In genomic region chr6:30295844-30296243, GRCh38 we compare ENCODE assay signal across 17 cellular contexts. TPM values are rescaled to one million over a fixed set of nuclear protein-coding genes. Genes with fewer than 3 reads are reported as not detected.
DNase-seq lines count a peak whose midpoint lies in the region; ATAC-seq, FAIRE-seq and TF ChIP-seq lines count a peak whose summit lies in the region.
"Had no signal": no experiment of that assay in that cellular context is flagged by ENCODE, and none has a peak within 500 bp of the region (broad histone marks: within the 10 kb centered on the region; RNA-seq: fewer than 3 reads in every experiment).

No MANE protein-coding gene starts in this region.

- intact Hi-C loops in natural killer cell (cut with micrococcal nuclease) (no loop called here), IMR-90 (cut with micrococcal nuclease) (no loop called here), K562 (cut with micrococcal nuclease) (no loop called here)

- H3K14ac ChIP-seq in IMR-90 (replicated peaks; ENCODE audit: low read depth, low read length), result no peak overlapping the region

- H3K9me3 Mint-ChIP-seq in natural killer cell (peaks cover 0 to 2% of the 10 kb centered on the region in 2 donors), mesothelial cell of epicardium (peaks cover 28% of the 10 kb centered on the region)
- no peaks in the 10 kb centered on the region for H3K9me3 Mint-ChIP-seq in natural killer cell treated with Interleukin-12 subunit alpha and Interleukin-12 subunit beta and Interleukin-15 and Interleukin-18, amount 100 ng/mL, for 72 hours
- peaks cover 1 to 4% of the 10 kb centered on the region in 2 donors for H3K9me3 Mint-ChIP-seq in stimulated activated naive B cell treated with anti-CD40 and anti-IgM and Interleukin-4, amounts not matched to agents 10 μg/mL and 1 μg/mL and 100 μg/mL, for 72 hours

- no peak for ATAC-seq in natural killer cell
- no peak for ATAC-seq in natural killer cell treated with Interleukin-12 subunit alpha and Interleukin-12 subunit beta and Interleukin-15 and Interleukin-18, amount 100 ng/mL, for 72 hours
- no peak for ATAC-seq in IMR-90 (ENCODE audit: low read depth)
- ATAC-seq in K562, result no peak
- no peak for ATAC-seq in stimulated activated naive B cell treated with anti-CD40 and anti-IgM and Interleukin-4, amounts not matched to agents 10 μg/mL and 1 μg/mL and 100 μg/mL, for 72 hours (replicated peaks)

- no peak overlapping the region for H4K91ac ChIP-seq in IMR-90 (ENCODE audit: insufficient read depth, low read depth, low read length)

- CTCF ChIA-PET in IMR-90 (lab: Yijun Ruan, JAX) (interaction anchor here (0.6 to 1.1 kb wide), 3 partner anchors 29 to 77 kb away, joined by 3 to 5 read pairs (median 4); no protein-coding TSS in a partner anchor), K562 (lab: Yijun Ruan, JAX; ENCODE audit: low intra/inter-chr PET ratio) (no interaction called here)

- H3K27me3 ChIP-seq in IMR-90 (ENCODE audit: control insufficient read depth, insufficient read depth, low read length) (no peaks in the 10 kb centered on the region), K562 (ENCODE audit: control insufficient read depth in 2 of 2, insufficient read depth in 2 of 2, low read length in 2 of 2) (no peaks in the 10 kb centered on the region)

- H2AFZ ChIP-seq in IMR-90 (replicated peaks; ENCODE audit: low read length, poor library complexity) (no peak overlapping the region), K562 (ENCODE audit: low read depth, low read length) (no peak overlapping the region)

- H3K4me3 ChIP-seq in IMR-90 (ENCODE audit: insufficient read depth, low read depth, low read length) (no peak overlapping the region), K562 (no peak overlapping the region)

- H3K56ac ChIP-seq in IMR-90 (ENCODE audit: extremely low read depth, insufficient read depth, low read length), result no peak overlapping the region

- H3K36me3 Mint-ChIP-seq in natural killer cell, result no peaks in the 10 kb centered on the region
- H3K36me3 Mint-ChIP-seq in natural killer cell treated with Interleukin-12 subunit alpha and Interleukin-12 subunit beta and Interleukin-15 and Interleukin-18, amount 100 ng/mL, for 72 hours, result peaks cover 15% of the 10 kb centered on the region
- H3K36me3 Mint-ChIP-seq in stimulated activated naive B cell treated with anti-CD40 and anti-IgM and Interleukin-4, amounts not matched to agents 10 μg/mL and 1 μg/mL and 100 μg/mL, for 72 hours, result peaks cover 28 to 47% of the 10 kb centered on the region in 2 donors
- H3K36me3 Mint-ChIP-seq in mesothelial cell of epicardium, result peaks cover 70% of the 10 kb centered on the region

- H2AK9ac ChIP-seq in IMR-90 (replicated peaks; ENCODE audit: low read depth, low read length, poor library complexity), result no peak overlapping the region

- H3K36me3 ChIP-seq in IMR-90 (ENCODE audit: control insufficient read depth, insufficient read depth, low read length) (peaks cover 28% of the 10 kb centered on the region), K562 (ENCODE audit: control insufficient read depth, insufficient read depth, low read length) (peaks cover 50% of the 10 kb centered on the region)

- H3K9me1 ChIP-seq in IMR-90 (ENCODE audit: insufficient read depth, low read length), result peaks cover 8% of the 10 kb centered on the region; the same call in 1 of the 2 replicates
- H3K9me1 ChIP-seq in K562 (ENCODE audit: control insufficient read depth, insufficient read depth, low read length), result no peaks in the 10 kb centered on the region

- no peaks in the 10 kb centered on the region for H3K79me2 ChIP-seq in K562 (ENCODE audit: control insufficient read depth, insufficient read depth, low read length)

- TF ChIP-seq POLR2A in IMR-90 (IDR thresholded peaks at IDR 0.05; ENCODE audit: low read depth, low read length) (no peak), K562 (conservative IDR thresholded peaks at IDR 0.05) (no peak)

- in situ Hi-C loops in IMR-90 (cut with MboI; ENCODE audit: low sequenced_read_pairs) (no loop called here), K562 (cut with MboI) (no loop called here)

- H3K4me3 Mint-ChIP-seq in natural killer cell, result no peak overlapping the region
- no peak overlapping the region for H3K4me3 Mint-ChIP-seq in natural killer cell treated with Interleukin-12 subunit alpha and Interleukin-12 subunit beta and Interleukin-15 and Interleukin-18, amount 100 ng/mL, for 72 hours
- no peak overlapping the region for H3K4me3 Mint-ChIP-seq in stimulated activated naive B cell treated with anti-CD40 and anti-IgM and Interleukin-4, amounts not matched to agents 10 μg/mL and 1 μg/mL and 100 μg/mL, for 72 hours
- H3K4me3 Mint-ChIP-seq in mesothelial cell of epicardium, result no peak overlapping the region
- H3K4me3 Mint-ChIP-seq: CD14-positive monocyte; CD4-positive, alpha-beta memory T cell had no signal

- H4K5ac ChIP-seq in IMR-90 (ENCODE audit: low read depth, low read length), result no peak overlapping the region

- H2AK5ac ChIP-seq in IMR-90 (ENCODE audit: low read depth, low read length), result no peak overlapping the region

- dilution Hi-C loops in IMR-90 (cut with HindIII; ENCODE audit: low sequenced_read_pairs, unreplicated experiment), result no loop called here

- FAIRE-seq in K562 (lab: Jason Lieb, UNC), result no peak
- FAIRE-seq: A204.1, HTR-8/SVneo had no signal

- TF ChIP-seq CTCF in natural killer cell (IDR thresholded peaks at IDR 0.05) (no peak), IMR-90 (conservative IDR thresholded peaks at IDR 0.05; ENCODE audit: low read depth, low read length) (no peak), K562 (IDR thresholded peaks at IDR 0.05 in 2 of 3, conservative IDR thresholded peaks at IDR 0.05 in 1 of 3; ENCODE audit: insufficient read depth in 2 of 3, low read depth in 1 of 3, low read length in 3 of 3) (no peak), mesothelial cell of epicardium (IDR thresholded peaks at IDR 0.05; ENCODE audit: unreplicated experiment) (no peak)

- H4K8ac ChIP-seq in IMR-90 (ENCODE audit: low read depth in 2 of 2, low read length in 2 of 2), result no peak overlapping the region

- H3K18ac ChIP-seq in IMR-90 (ENCODE audit: low read depth, low read length), result no peak overlapping the region

- TF ChIP-seq RAD21 in IMR-90 (IDR thresholded peaks at IDR 0.05; ENCODE audit: low read length) (no peak), K562 (CRISPR knock-in tag; conservative IDR thresholded peaks at IDR 0.05 in 1 of 2, IDR thresholded peaks at IDR 0.05 in 1 of 2) (no peak)

- no peak overlapping the region for H2BK120ac ChIP-seq in IMR-90 (ENCODE audit: low read depth, low read length)

- H3K9me3 ChIP-seq in IMR-90 (ENCODE audit: control insufficient read depth, insufficient read depth, low read length) (no peaks in the 10 kb centered on the region), K562 (replicated peaks; ENCODE audit: control insufficient read depth, insufficient read depth, low read depth, low read length) (peaks cover 20% of the 10 kb centered on the region)

- H3K27me3 Mint-ChIP-seq in natural killer cell (ENCODE audit: low read depth in 2 of 2), result no peaks in the 10 kb centered on the region
- no peaks in the 10 kb centered on the region for H3K27me3 Mint-ChIP-seq in natural killer cell treated with Interleukin-12 subunit alpha and Interleukin-12 subunit beta and Interleukin-15 and Interleukin-18, amount 100 ng/mL, for 72 hours
- no peaks in the 10 kb centered on the region for H3K27me3 Mint-ChIP-seq in stimulated activated naive B cell treated with anti-CD40 and anti-IgM and Interleukin-4, amounts not matched to agents 10 μg/mL and 1 μg/mL and 100 μg/mL, for 72 hours
- no peaks in the 10 kb centered on the region for H3K27me3 Mint-ChIP-seq in mesothelial cell of epicardium (ENCODE audit: low read depth)
- H3K27me3 Mint-ChIP-seq: CD4-positive, alpha-beta memory T cell had no signal

- no peak overlapping the region for H2BK15ac ChIP-seq in IMR-90 (ENCODE audit: low read depth, low read length)

- H3K4me1 ChIP-seq in IMR-90 (ENCODE audit: control insufficient read depth, insufficient read depth, low read length) (no peaks in the 10 kb centered on the region), K562 (replicated peaks in 1 of 2; ENCODE audit: control insufficient read depth in 2 of 2, insufficient read depth in 2 of 2, low read length in 2 of 2) (no peaks in the 10 kb centered on the region)

- H3K9ac ChIP-seq in IMR-90 (ENCODE audit: low read depth, low read length) (no peak overlapping the region), K562 (ENCODE audit: insufficient read depth in 1 of 2, low read depth in 2 of 2, low read length in 2 of 2) (no peak overlapping the region)

- H3K4me1 Mint-ChIP-seq in natural killer cell, result peaks cover 21 to 22% of the 10 kb centered on the region in 2 donors
- H3K4me1 Mint-ChIP-seq in natural killer cell treated with Interleukin-12 subunit alpha and Interleukin-12 subunit beta and Interleukin-15 and Interleukin-18, amount 100 ng/mL, for 72 hours (ENCODE audit: low read depth in 2 of 2), result peaks cover 7 to 9% of the 10 kb centered on the region in 2 donors
- H3K4me1 Mint-ChIP-seq in stimulated activated naive B cell treated with anti-CD40 and anti-IgM and Interleukin-4, amounts not matched to agents 10 μg/mL and 1 μg/mL and 100 μg/mL, for 72 hours, result peaks cover 0 to 3% of the 10 kb centered on the region in 2 donors
- H3K4me1 Mint-ChIP-seq in mesothelial cell of epicardium, result no peaks in the 10 kb centered on the region
- H3K4me1 Mint-ChIP-seq: CD14-positive monocyte had no signal

- no CpG with 5 or more reads among the region's 2 CpGs for WGBS in IMR-90 (ENCODE audit: extremely low coverage in 2 of 2, insufficient read length in 1 of 2), 2 experiments
- WGBS in K562 (ENCODE audit: insufficient coverage, low coverage, missing lambda C conversion rate), result 84% methylated on average over 2 of the region's 2 CpGs

- H3K27ac Mint-ChIP-seq in natural killer cell, result peak overlapping the region; percentile 18 to 53
- no peak overlapping the region for H3K27ac Mint-ChIP-seq in natural killer cell treated with Interleukin-12 subunit alpha and Interleukin-12 subunit beta and Interleukin-15 and Interleukin-18, amount 100 ng/mL, for 72 hours
- H3K27ac Mint-ChIP-seq in stimulated activated naive B cell treated with anti-CD40 and anti-IgM and Interleukin-4, amounts not matched to agents 10 μg/mL and 1 μg/mL and 100 μg/mL, for 72 hours, result peak overlapping the region; percentile 59
- H3K27ac Mint-ChIP-seq in mesothelial cell of epicardium, result no peak overlapping the region
- H3K27ac Mint-ChIP-seq: CD14-positive monocyte had no signal

- no peak overlapping the region for H3K23ac ChIP-seq in IMR-90 (ENCODE audit: low read depth, low read length)

- H2BK5ac ChIP-seq in IMR-90 (ENCODE audit: low read depth, low read length, poor library complexity, severe bottlenecking), result no peak overlapping the region

- POLR2A ChIA-PET in IMR-90 (lab: Charles Lee; ENCODE audit: unreplicated experiment) (no interaction called here), K562 (lab: Yijun Ruan, JAX) (no interaction called here)

- BruUV-seq in IMR-90 (replicated peaks; lab: Mats Ljungman, UMichigan) (no TSS peak), K562 (replicated peaks; lab: Mats Ljungman, UMichigan) (no TSS peak)

- H3K4ac ChIP-seq in IMR-90 (ENCODE audit: low read depth, low read length), result no peak overlapping the region

- no peak overlapping the region for H2BK20ac ChIP-seq in IMR-90 (ENCODE audit: low read depth, low read length)

- no peak for TF ChIP-seq EP300 in K562 (IDR thresholded peaks at IDR 0.05; ENCODE audit: low read length)

- H3K79me1 ChIP-seq in IMR-90 (ENCODE audit: low read depth in 1 of 2, low read length in 2 of 2), result peaks cover 7 to 13% of the 10 kb centered on the region in 2 experiments

- no peak overlapping the region for H3K27ac ChIP-seq in IMR-90 (ENCODE audit: insufficient read depth, low read length)
- no peak overlapping the region for H3K27ac ChIP-seq in K562 (ENCODE audit: extremely low read depth, low read depth, low read length)

- H3K4me2 ChIP-seq in IMR-90 (ENCODE audit: low read depth, low read length) (no peak overlapping the region), K562 (ENCODE audit: insufficient read depth, low read length) (no peak overlapping the region)

- no peak for DNase-seq in natural killer cell
- no peak for DNase-seq in natural killer cell treated with Interleukin-12 subunit alpha and Interleukin-12 subunit beta and Interleukin-15 and Interleukin-18, amount 100 ng/mL, for 72 hours (ENCODE audit: low spot score)
- DNase-seq in IMR-90, result no peak
- DNase-seq in K562 (ENCODE audit: extremely low read depth in 1 of 4, low spot score in 3 of 4), result no peak
- DNase-seq in stimulated activated naive B cell treated with anti-CD40 and anti-IgM and Interleukin-4, amounts not matched to agents 10 μg/mL and 1 μg/mL and 100 μg/mL, for 72 hours, result no peak
- no peak for DNase-seq in C1 segment of cervical spinal cord (lab: John Stamatoyannopoulos, UW)
- DNase-seq in mesothelial cell of epicardium (ENCODE audit: low spot score in 2 of 2, unreplicated experiment in 2 of 2), result no peak
- DNase-seq: AML-193; Calu3; CD4-positive, alpha-beta memory T cell; DMS79 treated with DMSO at 0.1 percent for 48 hours; GF-D8; GOT3; H7 had no signal

- H4K20me1 ChIP-seq in IMR-90 (ENCODE audit: insufficient read depth, low read length), result no peaks in the 10 kb centered on the region
- H4K20me1 ChIP-seq in K562 (replicated peaks; ENCODE audit: control insufficient read depth, insufficient read depth, low read length), result no peaks in the 10 kb centered on the region

RNA-seq across cellular contexts. Expression of gene TRIM39, which starts 30.9 kb away (rescaled TPM):
- 10 to 100 TPM; 32.1 to 40.1 (median 38.5) TPM for total RNA-seq in natural killer cell
- 10 to 100 TPM; 16.6 to 21.4 TPM for total RNA-seq in natural killer cell treated with Interleukin-12 subunit alpha and Interleukin-12 subunit beta and Interleukin-15 and Interleukin-18, amount 100 ng/mL, for 72 hours
- total RNA-seq in IMR-90 (2012; rRNA removed), result 9.4 and 10.0 TPM in 2 replicates
- polyA plus RNA-seq in IMR-90 (2012; rRNA removed), result 6.7 and 7.5 TPM in 2 replicates
- 3.4 and 3.8 TPM in 2 replicates for polyA plus RNA-seq in IMR-90 (2012; cell fraction: cytosol; rRNA removed)
- polyA plus RNA-seq in IMR-90 (2012; cell fraction: nucleus; rRNA removed; ENCODE audit: low replicate concordance), result 17.2 and 30.2 TPM in 2 replicates
- total RNA-seq in K562 (2011; cell fraction: chromatin; rRNA removed; ENCODE audit: low replicate concordance), result 32.1 and 33.3 TPM in 2 replicates
- total RNA-seq in K562 (2011; cell fraction: nucleolus; rRNA removed), result 19.3 and 21.2 TPM in 2 replicates
- 21.7 and 22.1 TPM in 2 replicates for total RNA-seq in K562 (2011; cell fraction: nucleoplasm; rRNA removed)
- 12.5 and 14.8 TPM in 2 replicates for total RNA-seq in K562 (2014; rRNA removed)
- total RNA-seq in K562 (2014; rRNA removed; fragmentation: Illumina TruSeq; extraction: Trizol), result 12.8 and 13.7 TPM in 2 replicates
- 10.2 TPM in 2 replicates for total RNA-seq in K562 (2015; rRNA removed; fragmentation: Illumina TruSeq; extraction: Trizol)
- 15.3 and 17.4 TPM in 2 replicates for total RNA-seq in K562 (2021)
- polyA plus RNA-seq in K562 (2011; rRNA removed), result 11.6 and 17.1 TPM in 2 replicates
- polyA plus RNA-seq in K562 (2011; cell fraction: cytosol; rRNA removed), result 9.0 and 10.0 TPM in 2 replicates
- polyA plus RNA-seq in K562 (2011; cell fraction: nucleus; rRNA removed), result 35.2 and 49.0 TPM in 2 replicates
- 10.5 and 11.9 TPM in 2 replicates for polyA plus RNA-seq in K562 (2012)
- 17.6 and 17.7 TPM in 2 replicates for polyA plus RNA-seq in K562 (2014; fragmentation: Illumina TruSeq; extraction: Trizol)
- 1 to 10 TPM; 5.6 to 5.8 TPM for polyA plus RNA-seq in K562 (2014; fragmentation: Nextera tagmentation; extraction: Ambion mirVana)
- 17.2 and 18.4 TPM in 2 replicates for polyA plus RNA-seq in K562 (2014; rRNA removed)
- 9.4 and 12.4 TPM in 2 replicates for polyA minus RNA-seq in K562 (2011; rRNA and poly(A)+ RNA removed)
- polyA minus RNA-seq in K562 (2011; cell fraction: cytosol; rRNA and poly(A)+ RNA removed), result 7.5 and 12.2 TPM in 2 replicates
- 16.7 and 20.2 TPM in 2 replicates for polyA minus RNA-seq in K562 (2011; cell fraction: nucleus; rRNA and poly(A)+ RNA removed)
- 14.6 to 16.7 TPM (median 14.7 TPM) in 3 replicates for total RNA-seq in mesothelial cell of epicardium

RNA-seq across cellular contexts. Expression of gene RPP21, which starts 49.1 kb away (rescaled TPM):
- 10 to 100 TPM; 24.6 to 33.3 (median 31.4) TPM for total RNA-seq in natural killer cell
- total RNA-seq in natural killer cell treated with Interleukin-12 subunit alpha and Interleukin-12 subunit beta and Interleukin-15 and Interleukin-18, amount 100 ng/mL, for 72 hours, result 10 to 100 TPM; 23.2 to 37.8 TPM
- total RNA-seq in IMR-90 (2012; rRNA removed), result 20.6 and 28.9 TPM in 2 replicates
- polyA plus RNA-seq in IMR-90 (2012; rRNA removed), result 79.1 and 96.7 TPM in 2 replicates
- polyA plus RNA-seq in IMR-90 (2012; cell fraction: cytosol; rRNA removed), result 136 and 190 TPM in 2 replicates
- 68.1 and 176 TPM in 2 replicates for polyA plus RNA-seq in IMR-90 (2012; cell fraction: nucleus; rRNA removed; ENCODE audit: low replicate concordance)
- 22.4 and 33.0 TPM in 2 replicates for total RNA-seq in K562 (2011; cell fraction: chromatin; rRNA removed; ENCODE audit: low replicate concordance)
- total RNA-seq in K562 (2011; cell fraction: nucleolus; rRNA removed), result 49.1 and 56.7 TPM in 2 replicates
- 33.2 and 46.3 TPM in 2 replicates for total RNA-seq in K562 (2011; cell fraction: nucleoplasm; rRNA removed)
- 231 and 363 TPM in 2 replicates for total RNA-seq in K562 (2014; rRNA removed)
- total RNA-seq in K562 (2014; rRNA removed; fragmentation: Illumina TruSeq; extraction: Trizol), result 50.5 and 62.1 TPM in 2 replicates
- total RNA-seq in K562 (2015; rRNA removed; fragmentation: Illumina TruSeq; extraction: Trizol), result 164 and 166 TPM in 2 replicates
- total RNA-seq in K562 (2021), result 159 and 178 TPM in 2 replicates
- polyA plus RNA-seq in K562 (2011; rRNA removed), result 88.9 and 90.3 TPM in 2 replicates
- polyA plus RNA-seq in K562 (2011; cell fraction: cytosol; rRNA removed), result 198 and 661 TPM in 2 replicates
- 152 and 277 TPM in 2 replicates for polyA plus RNA-seq in K562 (2011; cell fraction: nucleus; rRNA removed)
- 234 and 238 TPM in 2 replicates for polyA plus RNA-seq in K562 (2012)
- 83.9 and 235 TPM in 2 replicates for polyA plus RNA-seq in K562 (2014; fragmentation: Illumina TruSeq; extraction: Trizol)
- polyA plus RNA-seq in K562 (2014; fragmentation: Nextera tagmentation; extraction: Ambion mirVana), result 100 to 1,000 TPM; 201 to 246 TPM
- 362 and 376 TPM in 2 replicates for polyA plus RNA-seq in K562 (2014; rRNA removed)
- 9.7 and 16.9 TPM in 2 replicates for polyA minus RNA-seq in K562 (2011; rRNA and poly(A)+ RNA removed)
- 29.1 and 38.4 TPM in 2 replicates for polyA minus RNA-seq in K562 (2011; cell fraction: cytosol; rRNA and poly(A)+ RNA removed)
- polyA minus RNA-seq in K562 (2011; cell fraction: nucleus; rRNA and poly(A)+ RNA removed), result 24.5 and 25.5 TPM in 2 replicates
- total RNA-seq in mesothelial cell of epicardium, result 41.2 to 48.1 TPM (median 46.1 TPM) in 3 replicates

Comparison
In these comparisons a context has a peak if more than half of its experiments do, and no peak if none do; other contexts are left out.
1. H3K27ac Mint-ChIP-seq: peak in natural killer cell (2 of 2) and stimulated activated naive B cell treated with anti-CD40 and anti-IgM and Interleukin-4, amounts not matched to agents 10 μg/mL and 1 μg/mL and 100 μg/mL, for 72 hours (single experiment); none in natural killer cell treated with Interleukin-12 subunit alpha and Interleukin-12 subunit beta and Interleukin-15 and Interleukin-18, amount 100 ng/mL, for 72 hours (0 of 2) and mesothelial cell of epicardium (single experiment).